1 cellular context compared by ENCODE assay signal in the genomic region with DNA sequence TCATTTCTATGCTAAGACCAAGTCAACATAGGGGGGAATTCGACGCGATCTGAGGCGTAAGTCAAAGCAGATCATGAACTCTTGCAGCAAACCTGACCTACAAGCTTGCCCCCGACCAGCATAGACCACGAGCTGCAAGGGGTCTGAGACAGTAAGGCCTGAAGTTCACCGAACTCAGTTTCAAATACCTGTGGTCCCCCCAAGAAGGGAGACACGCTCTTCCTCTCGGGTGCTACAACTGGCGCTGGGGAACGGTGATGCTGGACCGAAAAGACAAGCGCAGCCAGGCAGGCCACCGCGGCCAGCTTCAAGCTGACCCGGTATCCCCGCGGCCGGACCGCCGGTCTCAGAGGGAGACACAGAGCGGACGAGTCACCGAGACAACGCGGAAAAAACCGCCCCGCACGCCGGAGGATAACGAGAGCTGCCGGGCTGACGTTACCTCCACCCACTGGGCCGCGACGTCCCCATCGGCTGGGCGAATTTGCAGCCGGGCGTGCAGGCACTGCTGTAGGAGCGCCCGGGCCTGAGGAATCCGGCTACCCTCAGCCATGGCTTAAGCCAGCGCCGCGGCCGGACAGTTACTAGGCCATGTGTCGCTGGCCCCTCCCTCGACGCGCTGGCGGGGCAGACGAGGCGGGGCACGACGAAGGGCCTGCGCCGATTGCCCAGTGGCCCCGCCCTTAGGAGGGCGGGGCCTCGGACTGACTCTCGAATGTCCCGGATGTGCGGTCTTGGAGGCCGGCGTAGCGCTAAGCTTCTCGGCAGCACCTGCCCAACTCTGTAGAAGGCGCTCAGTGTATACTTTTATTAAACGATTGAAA.
A peak's percentile ranks its signal among the peaks of the same experiment; 100 is the strongest.
TF ChIP-seq lines count a peak whose summit lies in the region.

A gene (minus strand): TSS at position 666 of the 824 bp plus-strand sequence. CDS start 113 bp downstream, at position 553.

TF ChIP-seq in WTC11, 78 proteins besides CTCF, POLR2A, EP300 and RAD21 (continued from another document and continues in another):
- TF ChIP-seq, protein P1, sequence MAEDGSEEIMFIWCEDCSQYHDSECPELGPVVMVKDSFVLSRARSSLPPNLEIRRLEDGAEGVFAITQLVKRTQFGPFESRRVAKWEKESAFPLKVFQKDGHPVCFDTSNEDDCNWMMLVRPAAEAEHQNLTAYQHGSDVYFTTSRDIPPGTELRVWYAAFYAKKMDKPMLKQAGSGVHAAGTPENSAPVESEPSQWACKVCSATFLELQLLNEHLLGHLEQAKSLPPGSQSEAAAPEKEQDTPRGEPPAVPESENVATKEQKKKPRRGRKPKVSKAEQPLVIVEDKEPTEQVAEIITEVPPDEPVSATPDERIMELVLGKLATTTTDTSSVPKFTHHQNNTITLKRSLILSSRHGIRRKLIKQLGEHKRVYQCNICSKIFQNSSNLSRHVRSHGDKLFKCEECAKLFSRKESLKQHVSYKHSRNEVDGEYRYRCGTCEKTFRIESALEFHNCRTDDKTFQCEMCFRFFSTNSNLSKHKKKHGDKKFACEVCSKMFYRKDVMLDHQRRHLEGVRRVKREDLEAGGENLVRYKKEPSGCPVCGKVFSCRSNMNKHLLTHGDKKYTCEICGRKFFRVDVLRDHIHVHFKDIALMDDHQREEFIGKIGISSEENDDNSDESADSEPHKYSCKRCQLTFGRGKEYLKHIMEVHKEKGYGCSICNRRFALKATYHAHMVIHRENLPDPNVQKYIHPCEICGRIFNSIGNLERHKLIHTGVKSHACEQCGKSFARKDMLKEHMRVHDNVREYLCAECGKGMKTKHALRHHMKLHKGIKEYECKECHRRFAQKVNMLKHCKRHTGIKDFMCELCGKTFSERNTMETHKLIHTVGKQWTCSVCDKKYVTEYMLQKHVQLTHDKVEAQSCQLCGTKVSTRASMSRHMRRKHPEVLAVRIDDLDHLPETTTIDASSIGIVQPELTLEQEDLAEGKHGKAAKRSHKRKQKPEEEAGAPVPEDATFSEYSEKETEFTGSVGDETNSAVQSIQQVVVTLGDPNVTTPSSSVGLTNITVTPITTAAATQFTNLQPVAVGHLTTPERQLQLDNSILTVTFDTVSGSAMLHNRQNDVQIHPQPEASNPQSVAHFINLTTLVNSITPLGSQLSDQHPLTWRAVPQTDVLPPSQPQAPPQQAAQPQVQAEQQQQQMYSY (CRISPR knock-in tag; IDR thresholded peaks at IDR 0.05), result no peak
- TF ChIP-seq ZNF121 (CRISPR knock-in tag; IDR thresholded peaks at IDR 0.05), result no peak
- peak; percentile 85 for TF ChIP-seq FOXK1 (CRISPR knock-in tag; IDR thresholded peaks at IDR 0.05)
- TF ChIP-seq CBFB (CRISPR knock-in tag; IDR thresholded peaks at IDR 0.05; ENCODE audit: low read depth), result no peak
- TF ChIP-seq, protein P2, sequence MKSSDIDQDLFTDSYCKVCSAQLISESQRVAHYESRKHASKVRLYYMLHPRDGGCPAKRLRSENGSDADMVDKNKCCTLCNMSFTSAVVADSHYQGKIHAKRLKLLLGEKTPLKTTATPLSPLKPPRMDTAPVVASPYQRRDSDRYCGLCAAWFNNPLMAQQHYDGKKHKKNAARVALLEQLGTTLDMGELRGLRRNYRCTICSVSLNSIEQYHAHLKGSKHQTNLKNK (CRISPR knock-in tag; IDR thresholded peaks at IDR 0.05), result no peak
- no peak for TF ChIP-seq ZNF671 (CRISPR knock-in tag; IDR thresholded peaks at IDR 0.05)
- TF ChIP-seq, protein P3, sequence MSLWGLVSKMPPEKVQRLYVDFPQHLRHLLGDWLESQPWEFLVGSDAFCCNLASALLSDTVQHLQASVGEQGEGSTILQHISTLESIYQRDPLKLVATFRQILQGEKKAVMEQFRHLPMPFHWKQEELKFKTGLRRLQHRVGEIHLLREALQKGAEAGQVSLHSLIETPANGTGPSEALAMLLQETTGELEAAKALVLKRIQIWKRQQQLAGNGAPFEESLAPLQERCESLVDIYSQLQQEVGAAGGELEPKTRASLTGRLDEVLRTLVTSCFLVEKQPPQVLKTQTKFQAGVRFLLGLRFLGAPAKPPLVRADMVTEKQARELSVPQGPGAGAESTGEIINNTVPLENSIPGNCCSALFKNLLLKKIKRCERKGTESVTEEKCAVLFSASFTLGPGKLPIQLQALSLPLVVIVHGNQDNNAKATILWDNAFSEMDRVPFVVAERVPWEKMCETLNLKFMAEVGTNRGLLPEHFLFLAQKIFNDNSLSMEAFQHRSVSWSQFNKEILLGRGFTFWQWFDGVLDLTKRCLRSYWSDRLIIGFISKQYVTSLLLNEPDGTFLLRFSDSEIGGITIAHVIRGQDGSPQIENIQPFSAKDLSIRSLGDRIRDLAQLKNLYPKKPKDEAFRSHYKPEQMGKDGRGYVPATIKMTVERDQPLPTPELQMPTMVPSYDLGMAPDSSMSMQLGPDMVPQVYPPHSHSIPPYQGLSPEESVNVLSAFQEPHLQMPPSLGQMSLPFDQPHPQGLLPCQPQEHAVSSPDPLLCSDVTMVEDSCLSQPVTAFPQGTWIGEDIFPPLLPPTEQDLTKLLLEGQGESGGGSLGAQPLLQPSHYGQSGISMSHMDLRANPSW (CRISPR knock-in tag; conservative IDR thresholded peaks at IDR 0.05; ENCODE audit: low read depth), result no peak
- no peak for TF ChIP-seq NR1H2 (CRISPR knock-in tag; IDR thresholded peaks at IDR 0.05)
- no peak for TF ChIP-seq ZNF423 (CRISPR knock-in tag; IDR thresholded peaks at IDR 0.05)
- TF ChIP-seq, protein P4, sequence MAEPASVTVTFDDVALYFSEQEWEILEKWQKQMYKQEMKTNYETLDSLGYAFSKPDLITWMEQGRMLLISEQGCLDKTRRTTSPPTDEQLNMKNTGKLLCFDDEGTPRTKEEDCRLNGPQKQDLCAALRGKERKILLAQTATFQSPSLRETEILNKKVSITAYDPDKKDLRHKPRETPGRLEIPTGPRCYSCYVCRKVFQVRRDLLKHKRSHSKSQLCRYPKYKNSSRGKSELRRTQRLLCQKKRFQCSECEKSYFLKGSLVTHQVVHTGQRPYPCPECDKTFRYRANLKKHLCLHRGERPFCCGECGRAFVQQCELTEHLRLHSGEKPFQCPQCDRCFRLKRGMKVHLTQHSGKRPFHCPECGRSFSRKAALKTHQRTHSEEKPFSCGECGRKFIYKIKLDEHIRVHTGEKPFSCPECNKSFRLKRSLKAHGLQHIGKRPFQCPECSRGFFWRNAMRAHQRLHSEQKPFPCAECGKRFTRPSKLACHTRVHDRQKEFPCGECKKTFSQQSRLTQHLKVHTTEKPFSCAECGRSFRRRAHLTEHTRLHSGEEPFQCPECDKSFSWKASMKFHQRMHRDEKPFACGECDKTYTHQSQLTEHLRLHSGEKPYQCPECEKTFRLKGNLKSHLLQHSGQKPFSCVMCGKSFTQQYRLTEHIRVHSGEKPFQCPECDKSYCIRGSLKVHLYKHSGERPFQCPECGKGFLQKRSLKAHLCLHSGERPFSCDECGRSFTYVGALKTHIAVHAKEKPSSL (CRISPR knock-in tag; conservative IDR thresholded peaks at IDR 0.05), result no peak
- no peak for TF ChIP-seq ZNF317 (CRISPR knock-in tag; IDR thresholded peaks at IDR 0.05; ENCODE audit: borderline replicate concordance, low read depth)
- peak; percentile 92 for TF ChIP-seq GABPB1 (CRISPR knock-in tag; IDR thresholded peaks at IDR 0.05)
- TF ChIP-seq, protein P5, sequence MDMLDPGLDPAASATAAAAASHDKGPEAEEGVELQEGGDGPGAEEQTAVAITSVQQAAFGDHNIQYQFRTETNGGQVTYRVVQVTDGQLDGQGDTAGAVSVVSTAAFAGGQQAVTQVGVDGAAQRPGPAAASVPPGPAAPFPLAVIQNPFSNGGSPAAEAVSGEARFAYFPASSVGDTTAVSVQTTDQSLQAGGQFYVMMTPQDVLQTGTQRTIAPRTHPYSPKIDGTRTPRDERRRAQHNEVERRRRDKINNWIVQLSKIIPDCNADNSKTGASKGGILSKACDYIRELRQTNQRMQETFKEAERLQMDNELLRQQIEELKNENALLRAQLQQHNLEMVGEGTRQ (CRISPR knock-in tag; IDR thresholded peaks at IDR 0.05), result peak; percentile 47; the same call in 1 of the 2 replicates
- peak; percentile 77; the same call in 1 of the 2 replicates for TF ChIP-seq ESRRA (CRISPR knock-in tag; IDR thresholded peaks at IDR 0.05; ENCODE audit: borderline replicate concordance)
- TF ChIP-seq NR3C1 (CRISPR knock-in tag; conservative IDR thresholded peaks at IDR 0.05; ENCODE audit: low read depth), result no peak
- TF ChIP-seq, protein P6, sequence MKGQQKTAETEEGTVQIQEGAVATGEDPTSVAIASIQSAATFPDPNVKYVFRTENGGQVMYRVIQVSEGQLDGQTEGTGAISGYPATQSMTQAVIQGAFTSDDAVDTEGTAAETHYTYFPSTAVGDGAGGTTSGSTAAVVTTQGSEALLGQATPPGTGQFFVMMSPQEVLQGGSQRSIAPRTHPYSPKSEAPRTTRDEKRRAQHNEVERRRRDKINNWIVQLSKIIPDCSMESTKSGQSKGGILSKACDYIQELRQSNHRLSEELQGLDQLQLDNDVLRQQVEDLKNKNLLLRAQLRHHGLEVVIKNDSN (CRISPR knock-in tag; IDR thresholded peaks at IDR 0.05), result peak; percentile 42; the same call in 1 of the 2 replicates
- TF ChIP-seq TP53 (CRISPR knock-in tag; IDR thresholded peaks at IDR 0.05), result no peak; the same call in 1 of the 2 replicates
- TF ChIP-seq, protein P7, sequence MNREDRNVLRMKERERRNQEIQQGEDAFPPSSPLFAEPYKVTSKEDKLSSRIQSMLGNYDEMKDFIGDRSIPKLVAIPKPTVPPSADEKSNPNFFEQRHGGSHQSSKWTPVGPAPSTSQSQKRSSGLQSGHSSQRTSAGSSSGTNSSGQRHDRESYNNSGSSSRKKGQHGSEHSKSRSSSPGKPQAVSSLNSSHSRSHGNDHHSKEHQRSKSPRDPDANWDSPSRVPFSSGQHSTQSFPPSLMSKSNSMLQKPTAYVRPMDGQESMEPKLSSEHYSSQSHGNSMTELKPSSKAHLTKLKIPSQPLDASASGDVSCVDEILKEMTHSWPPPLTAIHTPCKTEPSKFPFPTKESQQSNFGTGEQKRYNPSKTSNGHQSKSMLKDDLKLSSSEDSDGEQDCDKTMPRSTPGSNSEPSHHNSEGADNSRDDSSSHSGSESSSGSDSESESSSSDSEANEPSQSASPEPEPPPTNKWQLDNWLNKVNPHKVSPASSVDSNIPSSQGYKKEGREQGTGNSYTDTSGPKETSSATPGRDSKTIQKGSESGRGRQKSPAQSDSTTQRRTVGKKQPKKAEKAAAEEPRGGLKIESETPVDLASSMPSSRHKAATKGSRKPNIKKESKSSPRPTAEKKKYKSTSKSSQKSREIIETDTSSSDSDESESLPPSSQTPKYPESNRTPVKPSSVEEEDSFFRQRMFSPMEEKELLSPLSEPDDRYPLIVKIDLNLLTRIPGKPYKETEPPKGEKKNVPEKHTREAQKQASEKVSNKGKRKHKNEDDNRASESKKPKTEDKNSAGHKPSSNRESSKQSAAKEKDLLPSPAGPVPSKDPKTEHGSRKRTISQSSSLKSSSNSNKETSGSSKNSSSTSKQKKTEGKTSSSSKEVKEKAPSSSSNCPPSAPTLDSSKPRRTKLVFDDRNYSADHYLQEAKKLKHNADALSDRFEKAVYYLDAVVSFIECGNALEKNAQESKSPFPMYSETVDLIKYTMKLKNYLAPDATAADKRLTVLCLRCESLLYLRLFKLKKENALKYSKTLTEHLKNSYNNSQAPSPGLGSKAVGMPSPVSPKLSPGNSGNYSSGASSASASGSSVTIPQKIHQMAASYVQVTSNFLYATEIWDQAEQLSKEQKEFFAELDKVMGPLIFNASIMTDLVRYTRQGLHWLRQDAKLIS (CRISPR knock-in tag; IDR thresholded peaks at IDR 0.05; ENCODE audit: borderline replicate concordance), result no peak
- TF ChIP-seq, protein P8, sequence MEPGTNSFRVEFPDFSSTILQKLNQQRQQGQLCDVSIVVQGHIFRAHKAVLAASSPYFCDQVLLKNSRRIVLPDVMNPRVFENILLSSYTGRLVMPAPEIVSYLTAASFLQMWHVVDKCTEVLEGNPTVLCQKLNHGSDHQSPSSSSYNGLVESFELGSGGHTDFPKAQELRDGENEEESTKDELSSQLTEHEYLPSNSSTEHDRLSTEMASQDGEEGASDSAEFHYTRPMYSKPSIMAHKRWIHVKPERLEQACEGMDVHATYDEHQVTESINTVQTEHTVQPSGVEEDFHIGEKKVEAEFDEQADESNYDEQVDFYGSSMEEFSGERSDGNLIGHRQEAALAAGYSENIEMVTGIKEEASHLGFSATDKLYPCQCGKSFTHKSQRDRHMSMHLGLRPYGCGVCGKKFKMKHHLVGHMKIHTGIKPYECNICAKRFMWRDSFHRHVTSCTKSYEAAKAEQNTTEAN (CRISPR knock-in tag; IDR thresholded peaks at IDR 0.05), result no peak
- TF ChIP-seq NFATC4 (CRISPR knock-in tag; IDR thresholded peaks at IDR 0.05), result no peak
- TF ChIP-seq NFE2L1 (CRISPR knock-in tag; IDR thresholded peaks at IDR 0.05), result peak; percentile 79
- no peak for TF ChIP-seq HMGA2 (CRISPR knock-in tag; IDR thresholded peaks at IDR 0.05)
- 0 out of 2 replicates have a peak, but pooled peaks have one; percentile 42 for TF ChIP-seq ELF4 (CRISPR knock-in tag; IDR thresholded peaks at IDR 0.05; ENCODE audit: low read depth)
- TF ChIP-seq ZNF396 (CRISPR knock-in tag; IDR thresholded peaks at IDR 0.05; ENCODE audit: borderline replicate concordance), result no peak
- no peak for TF ChIP-seq SMAD4 (CRISPR knock-in tag; IDR thresholded peaks at IDR 0.05)
- TF ChIP-seq, protein P9, sequence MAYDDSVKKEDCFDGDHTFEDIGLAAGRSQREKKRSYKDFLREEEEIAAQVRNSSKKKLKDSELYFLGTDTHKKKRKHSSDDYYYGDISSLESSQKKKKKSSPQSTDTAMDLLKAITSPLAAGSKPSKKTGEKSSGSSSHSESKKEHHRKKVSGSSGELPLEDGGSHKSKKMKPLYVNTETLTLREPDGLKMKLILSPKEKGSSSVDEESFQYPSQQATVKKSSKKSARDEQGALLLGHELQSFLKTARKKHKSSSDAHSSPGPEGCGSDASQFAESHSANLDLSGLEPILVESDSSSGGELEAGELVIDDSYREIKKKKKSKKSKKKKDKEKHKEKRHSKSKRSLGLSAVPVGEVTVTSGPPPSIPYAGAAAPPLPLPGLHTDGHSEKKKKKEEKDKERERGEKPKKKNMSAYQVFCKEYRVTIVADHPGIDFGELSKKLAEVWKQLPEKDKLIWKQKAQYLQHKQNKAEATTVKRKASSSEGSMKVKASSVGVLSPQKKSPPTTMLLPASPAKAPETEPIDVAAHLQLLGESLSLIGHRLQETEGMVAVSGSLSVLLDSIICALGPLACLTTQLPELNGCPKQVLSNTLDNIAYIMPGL (CRISPR knock-in tag; IDR thresholded peaks at IDR 0.05), result peak; percentile 82
- no peak for TF ChIP-seq ZNF219 (CRISPR knock-in tag; IDR thresholded peaks at IDR 0.05; ENCODE audit: borderline replicate concordance)
- no peak for TF ChIP-seq ZNF416 (CRISPR knock-in tag; IDR thresholded peaks at IDR 0.05)
- TF ChIP-seq GTF2I (CRISPR knock-in tag; conservative IDR thresholded peaks at IDR 0.05), result no peak
